Comparison of ENCODE assay signal across 9 cellular contexts in genomic region chr16:68736561-68736960, GRCh38. TPM values are rescaled to one million over a fixed set of nuclear protein-coding genes. Genes with fewer than 3 reads are reported as not detected.
DNase-seq lines count a peak whose midpoint lies in the region; ATAC-seq, FAIRE-seq and TF ChIP-seq lines count a peak whose summit lies in the region.
"Had no signal": no experiment of that assay in that cellular context is flagged by ENCODE, and none has a peak within 500 bp of the region (broad histone marks: within the 10 kb centered on the region; RNA-seq: fewer than 3 reads in every experiment).

No MANE protein-coding gene starts in this region.

- H3K27me3 ChIP-seq in keratinocyte (ENCODE audit: control insufficient read depth, extremely low read depth, insufficient read depth, low read length) (no peaks in the 10 kb centered on the region), BE2C (peaks cover 18% of the 10 kb centered on the region)

- H3K4me1 ChIP-seq in keratinocyte (ENCODE audit: control insufficient read depth, extremely low read depth, insufficient read depth, low read length) = peaks cover 46% of the 10 kb centered on the region
- H3K4me1 ChIP-seq in BE2C = no peaks in the 10 kb centered on the region

- H3K4me3 ChIP-seq in keratinocyte (ENCODE audit: control insufficient read depth in 2 of 3, extremely low read depth in 1 of 3, insufficient read depth in 2 of 3, low read depth in 1 of 3, low read length in 3 of 3) (peak overlapping the region in 2 of 3 experiments; percentile 90 to 97), BE2C (ENCODE audit: low read depth, low read length) (no peak overlapping the region)

- no peaks in the 10 kb centered on the region for H3K9me3 Mint-ChIP-seq in activated T-cell treated with anti-CD3 and anti-CD28 coated beads, Interleukin-2, amount 50 U/mL, for 24 hours
- H3K9me3 Mint-ChIP-seq in activated T-helper 17 cell treated with anti-CD3 and anti-CD28 coated beads, Interleukin-2, amount 50 U/mL, for 72 hours = no peaks in the 10 kb centered on the region
- peaks cover 0 to 1% of the 10 kb centered on the region in 2 donors for H3K9me3 Mint-ChIP-seq in stimulated activated naive B cell treated with anti-CD40 and anti-IgM and Interleukin-4, amounts not matched to agents 10 μg/mL and 1 μg/mL and 100 μg/mL, for 72 hours

- no peak for FAIRE-seq in keratinocyte (lab: Jason Lieb, UNC)

- peak overlapping the region; percentile 46 for H2AFZ ChIP-seq in keratinocyte (ENCODE audit: control insufficient read depth, low read length)

- no peak for DNase-seq in activated T-cell treated with anti-CD3 and anti-CD28 coated beads, Interleukin-2, amount 50 U/mL, for 24 hours
- DNase-seq in activated T-cell treated with anti-CD3 and anti-CD28 coated beads for 4 hours = no peak
- no peak for DNase-seq in keratinocyte (ENCODE audit: low read depth, low spot score)
- DNase-seq in stimulated activated naive B cell treated with anti-CD40 and anti-IgM and Interleukin-4, amounts not matched to agents 10 μg/mL and 1 μg/mL and 100 μg/mL, for 72 hours = no peak
- DNase-seq in BE2C = no peak
- no peak for DNase-seq in 8988T
- DNase-seq in ecto neural progenitor cell (ENCODE audit: low spot score) = no peak
- DNase-seq: NCI-H524 treated with DMSO at 0.1 percent for 48 hours had no signal

- peaks cover 42% of the 10 kb centered on the region for H3K79me2 ChIP-seq in keratinocyte (ENCODE audit: control insufficient read depth, insufficient read depth, low read length)

- peak overlapping the region; percentile 47 for H3K4me3 Mint-ChIP-seq in activated T-cell treated with anti-CD3 and anti-CD28 coated beads, Interleukin-2, amount 50 U/mL, for 24 hours
- H3K4me3 Mint-ChIP-seq in activated T-helper 17 cell treated with anti-CD3 and anti-CD28 coated beads, Interleukin-2, amount 50 U/mL, for 72 hours = peak overlapping the region; percentile 51
- peak overlapping the region; percentile 61 to 68 for H3K4me3 Mint-ChIP-seq in stimulated activated naive B cell treated with anti-CD40 and anti-IgM and Interleukin-4, amounts not matched to agents 10 μg/mL and 1 μg/mL and 100 μg/mL, for 72 hours

- peak overlapping the region; percentile 97 for H3K9ac ChIP-seq in keratinocyte (ENCODE audit: control insufficient read depth, extremely low read depth, insufficient read depth, low read length)

- peaks cover 68% of the 10 kb centered on the region for H3K27me3 Mint-ChIP-seq in activated T-cell treated with anti-CD3 and anti-CD28 coated beads, Interleukin-2, amount 50 U/mL, for 24 hours
- peaks cover 30% of the 10 kb centered on the region for H3K27me3 Mint-ChIP-seq in activated T-helper 17 cell treated with anti-CD3 and anti-CD28 coated beads, Interleukin-2, amount 50 U/mL, for 72 hours
- H3K27me3 Mint-ChIP-seq in stimulated activated naive B cell treated with anti-CD40 and anti-IgM and Interleukin-4, amounts not matched to agents 10 μg/mL and 1 μg/mL and 100 μg/mL, for 72 hours = peaks cover 34 to 57% of the 10 kb centered on the region in 2 donors

- peaks cover 3% of the 10 kb centered on the region for H4K20me1 ChIP-seq in keratinocyte (ENCODE audit: control insufficient read depth, extremely low read depth, insufficient read depth, low read length)

- H3K36me3 ChIP-seq in keratinocyte (ENCODE audit: control insufficient read depth in 2 of 2, extremely low read depth in 1 of 2, insufficient read depth in 2 of 2, low read length in 2 of 2) = peaks cover 5 to 14% of the 10 kb centered on the region in 2 experiments
- H3K36me3 ChIP-seq in BE2C = no peaks in the 10 kb centered on the region

- peak overlapping the region; percentile 80 for H3K4me2 ChIP-seq in keratinocyte (ENCODE audit: control insufficient read depth, extremely low read depth, insufficient read depth, low read depth, low read length)

- H3K9me3 ChIP-seq in keratinocyte (ENCODE audit: control insufficient read depth, low read depth, low read length) = no peaks in the 10 kb centered on the region
- H3K9me3 ChIP-seq in BE2C = no peaks in the 10 kb centered on the region

- dilution Hi-C loops in keratinocyte (cut with MboI; ENCODE audit: extremely low pct_ligation_motif_present, low sequenced_read_pairs) = no loop called here

- no peak overlapping the region for H3K27ac Mint-ChIP-seq in activated T-cell treated with anti-CD3 and anti-CD28 coated beads, Interleukin-2, amount 50 U/mL, for 24 hours
- no peak overlapping the region for H3K27ac Mint-ChIP-seq in activated T-helper 17 cell treated with anti-CD3 and anti-CD28 coated beads, Interleukin-2, amount 50 U/mL, for 72 hours
- no peak overlapping the region for H3K27ac Mint-ChIP-seq in stimulated activated naive B cell treated with anti-CD40 and anti-IgM and Interleukin-4, amounts not matched to agents 10 μg/mL and 1 μg/mL and 100 μg/mL, for 72 hours

- ATAC-seq in activated T-helper 17 cell treated with anti-CD3 and anti-CD28 coated beads, Interleukin-2, amount 50 U/mL, for 72 hours (replicated peaks) = no peak
- no peak for ATAC-seq in stimulated activated naive B cell treated with anti-CD40 and anti-IgM and Interleukin-4, amounts not matched to agents 10 μg/mL and 1 μg/mL and 100 μg/mL, for 72 hours (replicated peaks)

- H3K36me3 Mint-ChIP-seq in activated T-cell treated with anti-CD3 and anti-CD28 coated beads, Interleukin-2, amount 50 U/mL, for 24 hours (ENCODE audit: low read depth) = no peaks in the 10 kb centered on the region
- no peaks in the 10 kb centered on the region for H3K36me3 Mint-ChIP-seq in activated T-helper 17 cell treated with anti-CD3 and anti-CD28 coated beads, Interleukin-2, amount 50 U/mL, for 72 hours (ENCODE audit: low read depth)
- H3K36me3 Mint-ChIP-seq in stimulated activated naive B cell treated with anti-CD40 and anti-IgM and Interleukin-4, amounts not matched to agents 10 μg/mL and 1 μg/mL and 100 μg/mL, for 72 hours = peaks cover 2 to 7% of the 10 kb centered on the region in 2 donors

- no peak overlapping the region for H3K27ac ChIP-seq in keratinocyte (ENCODE audit: control insufficient read depth, insufficient read depth, low read length)

- TF ChIP-seq CTCF in keratinocyte (optimal IDR thresholded peaks at IDR 0.05 in 1 of 3, IDR thresholded peaks at IDR 0.05 in 1 of 3, conservative IDR thresholded peaks at IDR 0.05 in 1 of 3; ENCODE audit: extremely low read depth in 1 of 3, insufficient read depth in 2 of 3, low read length in 3 of 3) (no peak), BE2C (IDR thresholded peaks at IDR 0.05; ENCODE audit: low read depth, low read length) (no peak)

- H3K9me1 ChIP-seq in keratinocyte (ENCODE audit: control insufficient read depth, extremely low read depth, insufficient read depth, low read length) = peaks cover 2% of the 10 kb centered on the region

- peaks cover 11% of the 10 kb centered on the region for H3K4me1 Mint-ChIP-seq in activated T-cell treated with anti-CD3 and anti-CD28 coated beads, Interleukin-2, amount 50 U/mL, for 24 hours (ENCODE audit: low read depth)
- H3K4me1 Mint-ChIP-seq in activated T-helper 17 cell treated with anti-CD3 and anti-CD28 coated beads, Interleukin-2, amount 50 U/mL, for 72 hours = peaks cover 4% of the 10 kb centered on the region
- peaks cover 24 to 41% of the 10 kb centered on the region in 2 donors for H3K4me1 Mint-ChIP-seq in stimulated activated naive B cell treated with anti-CD40 and anti-IgM and Interleukin-4, amounts not matched to agents 10 μg/mL and 1 μg/mL and 100 μg/mL, for 72 hours

RNA-seq across cellular contexts. Expression of gene CDH1, which starts 0.5 kb away (rescaled TPM):
- total RNA-seq in activated T-helper 17 cell treated with anti-CD3 and anti-CD28 coated beads, Interleukin-2, amount 50 U/mL, for 72 hours = 1 to 10 TPM; 1.8 to 3.0 TPM
- polyA plus RNA-seq in keratinocyte = 247 to 378 TPM (median 285 TPM) in 3 replicates
- polyA plus RNA-seq in keratinocyte (2011; ENCODE audit: low read depth) = 235 TPM
- polyA plus RNA-seq in keratinocyte (2011; cell fraction: cytosol; rRNA removed) = 72.2 and 103 TPM in 2 replicates
- polyA plus RNA-seq in keratinocyte (2011; cell fraction: nucleus; rRNA removed) = 746 and 761 TPM in 2 replicates
- polyA plus RNA-seq in keratinocyte (2012; ENCODE audit: low replicate concordance) = 259 and 286 TPM in 2 replicates
- polyA minus RNA-seq in keratinocyte = 372 to 655 TPM (median 505 TPM) in 3 replicates
- polyA minus RNA-seq in keratinocyte (2011; cell fraction: cytosol; rRNA and poly(A)+ RNA removed) = 399 TPM
- polyA minus RNA-seq in keratinocyte (2011; cell fraction: nucleus; rRNA and poly(A)+ RNA removed) = 732 and 1,291 TPM in 2 replicates
- polyA plus RNA-seq in BE2C (2012; ENCODE audit: insufficient read depth, insufficient read length, low read depth) = not detected
